ENCODE assay signal across 2 cellular contexts in genomic region chr2:46985512-46985911, GRCh38.
TF ChIP-seq lines count a peak whose summit lies in the region.

No MANE protein-coding gene starts in this region.

TF ChIP-seq in IMR-90, 13 proteins besides CTCF, POLR2A, EP300 and RAD21:
- TF ChIP-seq USF2 (IDR thresholded peaks at IDR 0.05; ENCODE audit: low read depth, low read length) (no peak), BHLHE40 (IDR thresholded peaks at IDR 0.05; ENCODE audit: low read depth, low read length) (no peak), RFX5 (IDR thresholded peaks at IDR 0.05; ENCODE audit: low read depth, low read length) (no peak), MAFK (IDR thresholded peaks at IDR 0.05; ENCODE audit: low read depth, low read length) (no peak), CHD1 (IDR thresholded peaks at IDR 0.05; ENCODE audit: low read depth, low read length) (no peak), NFE2L2 (IDR thresholded peaks at IDR 0.05; ENCODE audit: low read depth, low read length) (no peak)

TF ChIP-seq in GM12878, 131 proteins besides CTCF, POLR2A, EP300 and RAD21:
- no peak for TF ChIP-seq BMI1 (IDR thresholded peaks at IDR 0.05; ENCODE audit: borderline replicate concordance)
- 0 out of 2 replicates have a peak, but pooled peaks have one; percentile 20 for TF ChIP-seq ZNF384 (IDR thresholded peaks at IDR 0.05; ENCODE audit: borderline replicate concordance, low read depth, low read length)
- TF ChIP-seq STAT1 (conservative IDR thresholded peaks at IDR 0.05) = no peak
- 0 out of 2 replicates have a peak, but pooled peaks have one; percentile 7 for TF ChIP-seq CREM (IDR thresholded peaks at IDR 0.05; ENCODE audit: low read depth)
- TF ChIP-seq, protein P1, sequence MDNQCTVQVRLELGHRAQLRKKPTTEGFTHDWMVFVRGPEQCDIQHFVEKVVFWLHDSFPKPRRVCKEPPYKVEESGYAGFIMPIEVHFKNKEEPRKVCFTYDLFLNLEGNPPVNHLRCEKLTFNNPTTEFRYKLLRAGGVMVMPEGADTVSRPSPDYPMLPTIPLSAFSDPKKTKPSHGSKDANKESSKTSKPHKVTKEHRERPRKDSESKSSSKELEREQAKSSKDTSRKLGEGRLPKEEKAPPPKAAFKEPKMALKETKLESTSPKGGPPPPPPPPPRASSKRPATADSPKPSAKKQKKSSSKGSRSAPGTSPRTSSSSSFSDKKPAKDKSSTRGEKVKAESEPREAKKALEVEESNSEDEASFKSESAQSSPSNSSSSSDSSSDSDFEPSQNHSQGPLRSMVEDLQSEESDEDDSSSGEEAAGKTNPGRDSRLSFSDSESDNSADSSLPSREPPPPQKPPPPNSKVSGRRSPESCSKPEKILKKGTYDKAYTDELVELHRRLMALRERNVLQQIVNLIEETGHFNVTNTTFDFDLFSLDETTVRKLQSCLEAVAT (IDR thresholded peaks at IDR 0.05) = no peak
- TF ChIP-seq LARP7 (IDR thresholded peaks at IDR 0.05) = no peak
- no peak for TF ChIP-seq GABPA (IDR thresholded peaks at IDR 0.05; ENCODE audit: low read depth)
